Comparison of ENCODE assay signal across 8 cellular contexts in genomic region chr2:45778720-45779171, GRCh38.
DNase-seq lines count a peak whose midpoint lies in the region; ATAC-seq and TF ChIP-seq lines count a peak whose summit lies in the region.

No MANE protein-coding gene starts in this region.

- H3K27me3 Mint-ChIP-seq in mesothelial cell of epicardium (ENCODE audit: low read depth): no peaks in the 10 kb centered on the region

- peaks cover 1% of the 10 kb centered on the region for H3K36me3 Mint-ChIP-seq in mesothelial cell of epicardium

- H3K4me3 Mint-ChIP-seq in mesothelial cell of epicardium: no peak overlapping the region

- peaks cover 12% of the 10 kb centered on the region for H3K9me3 Mint-ChIP-seq in mesothelial cell of epicardium

- no peak overlapping the region for H3K27ac Mint-ChIP-seq in mesothelial cell of epicardium

- DNase-seq in GM03348 (ENCODE audit: low spot score): peak; percentile 81
- DNase-seq in Jurkat, Clone E6-1 (ENCODE audit: low read depth, low spot score): peak; percentile 49
- peak in 4 of 5 experiments; percentile 42 to 65 (median 52) for DNase-seq in T-helper 2 cell
- peak; percentile 3 for DNase-seq in amniotic stem cell (lab: John Stamatoyannopoulos, UW)
- DNase-seq in iPS DF 19.7 (ENCODE audit: low read depth, low spot score): peak; percentile 38
- DNase-seq in stimulated activated CD4-positive, alpha-beta T cell treated with anti-CD3 and anti-CD28 coated beads, Interleukin-1b, Interleukin-23, amount 100 ng/mL, for 4 hours (ENCODE audit: low read depth in 2 of 2): peak; percentile 29 to 73
- DNase-seq in mesothelial cell of epicardium (ENCODE audit: low spot score in 2 of 2, unreplicated experiment in 2 of 2): no peak

- ATAC-seq in GM19328 (IDR thresholded peaks at IDR 0.05; ENCODE audit: unreplicated experiment): no peak

- no peak overlapping the region for H3K4me3 ChIP-seq in Jurkat, Clone E6-1 (ENCODE audit: low read length)

- no peaks in the 10 kb centered on the region for H3K4me1 Mint-ChIP-seq in mesothelial cell of epicardium

- TF ChIP-seq CTCF in mesothelial cell of epicardium (IDR thresholded peaks at IDR 0.05; ENCODE audit: unreplicated experiment): no peak

Comparison
In these comparisons a context has a peak if more than half of its experiments do, and no peak if none do; other contexts are left out.
1. DNase-seq: peak in GM03348 (single experiment), Jurkat, Clone E6-1 (single experiment), T-helper 2 cell (4 of 5), amniotic stem cell (single experiment), iPS DF 19.7 (single experiment) and stimulated activated CD4-positive, alpha-beta T cell treated with anti-CD3 and anti-CD28 coated beads, Interleukin-1b, Interleukin-23, amount 100 ng/mL, for 4 hours (2 of 2); none in mesothelial cell of epicardium (0 of 2).